8 cellular contexts compared by ENCODE assay signal in genomic region chr1:155307247-155307740, GRCh38. TPM values are rescaled to one million over a fixed set of nuclear protein-coding genes. Genes with fewer than 3 reads are reported as not detected.
DNase-seq lines count a peak whose midpoint lies in the region; ATAC-seq, FAIRE-seq and TF ChIP-seq lines count a peak whose summit lies in the region.

No MANE protein-coding gene starts in this region.

- H3K4me3 ChIP-seq in hepatocyte, result no peak overlapping the region

- H3K9me3 Mint-ChIP-seq in IgD-negative memory B cell, result no peaks in the 10 kb centered on the region
- H3K9me3 Mint-ChIP-seq in T-helper 2 cell treated with Interferon-gamma antibody and Interleukin-4, amounts not matched to agents 5 μg/mL and 100 μg/mL, for 36 hours, result no peaks in the 10 kb centered on the region

- no peak for ATAC-seq in GM21529 (IDR thresholded peaks at IDR 0.05; ENCODE audit: unreplicated experiment)

- H2AFZ ChIP-seq in hepatocyte, result no peak overlapping the region

- DNase-seq in D721Med (ENCODE audit: insufficient read length, low spot score) (no peak), hepatocyte (ENCODE audit: low spot score) (peak; percentile 41), midbrain (lab: John Stamatoyannopoulos, UW) (no peak), frontal cortex (ENCODE audit: low spot score in 2 of 2) (no peak), iPS-NIHi7 (ENCODE audit: extremely low spot score) (no peak)
- DNase-seq in T-helper 2 cell treated with Interferon-gamma antibody and Interleukin-4, amounts not matched to agents 5 μg/mL and 100 μg/mL, for 36 hours (ENCODE audit: low spot score), result no peak

- peak; percentile 43 for TF ChIP-seq CTCF in D721Med (IDR thresholded peaks at IDR 0.05; ENCODE audit: insufficient read depth, missing control alignments)
- peak; percentile 42 for TF ChIP-seq CTCF in hepatocyte (IDR thresholded peaks at IDR 0.05; ENCODE audit: poor library complexity)

- peaks cover 3% of the 10 kb centered on the region for H4K20me1 ChIP-seq in hepatocyte (ENCODE audit: insufficient read depth, poor library complexity, severe bottlenecking)

- no peaks in the 10 kb centered on the region for H3K9me2 ChIP-seq in hepatocyte (replicated peaks; ENCODE audit: insufficient read depth)

- WGBS in hepatocyte (ENCODE audit: low lambda C conversion rate, missing lambda C conversion rate), result 54% methylated on average over 6 of the region's 6 CpGs

- H3K36me3 Mint-ChIP-seq in IgD-negative memory B cell, result peaks cover 3% of the 10 kb centered on the region
- H3K36me3 Mint-ChIP-seq in T-helper 2 cell treated with Interferon-gamma antibody and Interleukin-4, amounts not matched to agents 5 μg/mL and 100 μg/mL, for 36 hours (ENCODE audit: low read depth), result peaks cover 28% of the 10 kb centered on the region

- H3K27ac ChIP-seq in hepatocyte, result peak overlapping the region; percentile 80

- H3K4me3 Mint-ChIP-seq in IgD-negative memory B cell, result peak overlapping the region; percentile 27 to 81 (median 42)
- peak overlapping the region; percentile 42 for H3K4me3 Mint-ChIP-seq in T-helper 2 cell treated with Interferon-gamma antibody and Interleukin-4, amounts not matched to agents 5 μg/mL and 100 μg/mL, for 36 hours

- H3K79me2 ChIP-seq in hepatocyte, result peaks cover 34% of the 10 kb centered on the region

- no peaks in the 10 kb centered on the region for H3K9me3 ChIP-seq in hepatocyte (ENCODE audit: low read depth)

- H3K27me3 ChIP-seq in hepatocyte, result no peaks in the 10 kb centered on the region

- peak overlapping the region; percentile 54 for H3K4me2 ChIP-seq in hepatocyte

- peaks cover 7 to 18% (median 15%) of the 10 kb centered on the region in 3 donors for H3K4me1 Mint-ChIP-seq in IgD-negative memory B cell
- peaks cover 18% of the 10 kb centered on the region for H3K4me1 Mint-ChIP-seq in T-helper 2 cell treated with Interferon-gamma antibody and Interleukin-4, amounts not matched to agents 5 μg/mL and 100 μg/mL, for 36 hours (ENCODE audit: low read depth)

- FAIRE-seq in D721Med (lab: Jason Lieb, UNC) (no peak), frontal cortex (lab: Jason Lieb, UNC) (no peak)

- H3K27ac Mint-ChIP-seq in IgD-negative memory B cell, result peak overlapping the region in 1 of 3 donors; percentile 55
- H3K27ac Mint-ChIP-seq in T-helper 2 cell treated with Interferon-gamma antibody and Interleukin-4, amounts not matched to agents 5 μg/mL and 100 μg/mL, for 36 hours, result peak overlapping the region; percentile 55

- peaks cover 17% of the 10 kb centered on the region for H3K4me1 ChIP-seq in hepatocyte (ENCODE audit: insufficient read depth)

- H3K27me3 Mint-ChIP-seq in IgD-negative memory B cell, result no peaks in the 10 kb centered on the region
- no peaks in the 10 kb centered on the region for H3K27me3 Mint-ChIP-seq in T-helper 2 cell treated with Interferon-gamma antibody and Interleukin-4, amounts not matched to agents 5 μg/mL and 100 μg/mL, for 36 hours (ENCODE audit: low read depth)

- H3K36me3 ChIP-seq in hepatocyte (replicated peaks; ENCODE audit: insufficient read depth, low read depth), result no peaks in the 10 kb centered on the region

RNA-seq across cellular contexts. Expression of gene FDPS, which starts 1.4 kb away (rescaled TPM):
- polyA plus RNA-seq in IgD-negative memory B cell, result 120 TPM
- total RNA-seq in hepatocyte, result 284 and 313 TPM in 2 replicates
- polyA plus RNA-seq in hepatocyte, result 336 and 347 TPM in 2 replicates
- total RNA-seq in frontal cortex, result 132 TPM

RNA-seq across cellular contexts. Expression of gene PKLR, which starts 6.1 kb away (rescaled TPM):
- not detected for polyA plus RNA-seq in IgD-negative memory B cell
- total RNA-seq in hepatocyte, result 12.8 and 13.3 TPM in 2 replicates
- 4.7 and 10.9 TPM in 2 replicates for polyA plus RNA-seq in hepatocyte
- total RNA-seq in frontal cortex, result not detected

RNA-seq across cellular contexts. Expression of gene RUSC1, which starts 13.4 kb away (rescaled TPM):
- 8.9 TPM for polyA plus RNA-seq in IgD-negative memory B cell
- 22.3 and 25.2 TPM in 2 replicates for total RNA-seq in hepatocyte
- polyA plus RNA-seq in hepatocyte, result 34.9 and 48.4 TPM in 2 replicates
- 44.8 TPM for total RNA-seq in frontal cortex

RNA-seq across cellular contexts. Expression of gene HCN3, which starts 30.0 kb away (rescaled TPM):
- polyA plus RNA-seq in IgD-negative memory B cell (2.3 TPM), hepatocyte (5.6 and 8.2 TPM in 2 replicates)
- total RNA-seq in hepatocyte (1.5 and 4.3 TPM in 2 replicates), frontal cortex (11.8 TPM)

RNA-seq across cellular contexts. Expression of gene CLK2, which starts 34.0 kb away (rescaled TPM):
- polyA plus RNA-seq in IgD-negative memory B cell (19.7 TPM), hepatocyte (48.7 and 53.8 TPM in 2 replicates)
- total RNA-seq in hepatocyte (18.6 and 26.1 TPM in 2 replicates), frontal cortex (25.3 TPM)

Comparison
In these comparisons a context has a peak if more than half of its experiments do, and no peak if none do; other contexts are left out.
1. RNA of gene PKLR, which starts 6.1 kb away (total RNA-seq): 12.8 to 13.3 TPM in hepatocyte; not detected in frontal cortex (single experiment); every median in the first group is over 10 times any median in the second.